ENCODE assay signal across 17 cellular contexts in the genomic region with DNA sequence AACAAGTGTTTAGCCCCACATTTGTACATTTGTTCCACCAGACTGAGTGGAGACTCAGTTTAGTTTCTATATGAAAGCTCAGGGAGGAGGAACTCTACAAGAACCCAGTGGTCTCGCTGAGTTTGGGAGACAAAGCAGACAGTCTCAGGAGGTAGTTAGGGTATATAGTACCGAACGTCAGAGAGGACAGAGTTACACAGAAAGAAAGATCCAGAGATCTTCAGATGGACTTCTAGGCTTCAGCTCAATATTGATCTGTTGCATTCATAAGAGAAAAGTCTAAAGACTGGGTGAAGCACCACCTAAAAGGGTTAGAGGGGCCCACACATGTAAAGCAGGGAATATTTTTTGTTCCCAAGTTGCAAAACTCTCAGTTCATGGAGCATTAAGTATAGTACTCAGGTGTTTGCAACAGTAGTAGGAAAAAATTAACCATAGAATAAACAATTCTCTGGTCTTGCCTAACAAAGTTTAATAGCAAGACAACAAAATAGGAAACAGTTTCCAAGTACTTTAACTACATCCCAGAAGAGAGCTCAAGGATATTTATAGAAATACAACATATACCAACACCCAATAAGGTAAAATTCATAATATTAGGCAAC. TPM values are rescaled to one million over a fixed set of nuclear protein-coding genes. Genes with fewer than 3 reads are reported as not detected.
DNase-seq lines count a peak whose midpoint lies in the region; ATAC-seq, FAIRE-seq and TF ChIP-seq lines count a peak whose summit lies in the region.
"Had no signal": no experiment of that assay in that cellular context is flagged by ENCODE, and none has a peak within 500 bp of the region (broad histone marks: within the 10 kb centered on the region; RNA-seq: fewer than 3 reads in every experiment).

No MANE protein-coding gene starts in this region.

- H3K27ac ChIP-seq in HCT116 (ENCODE audit: low read depth, low read length) (no peak overlapping the region), ascending aorta (peak overlapping the region; percentile 9 to 51), HepG2 (ENCODE audit: extremely low read length, insufficient read depth, low read length) (peak overlapping the region; percentile 88)

- in situ Hi-C loops in HepG2 (cut with HindIII; ENCODE audit: extremely low pct_ligation_motif_present, low pct_unique_long_range_greater_than_20kb): loop anchor here (25.0 kb wide), 1 partner anchor 1887 kb away; a partner anchor contains a TSS

- RAD21 ChIA-PET in HCT116 (lab: Charles Lee; ENCODE audit: low non-redundant PET in 1 of 2, low total read pairs in 2 of 2, uncharacterized antibody in 2 of 2, unreplicated experiment in 2 of 2): no interaction called here

- H3K4me3 ChIP-seq in HCT116 (replicated peaks in 1 of 2; ENCODE audit: low read depth in 1 of 2, low read length in 2 of 2) (no peak overlapping the region), ascending aorta (no peak overlapping the region), HepG2 (replicated peaks in 1 of 3; ENCODE audit: insufficient read depth in 1 of 3, low read depth in 2 of 3, low read length in 3 of 3) (peak overlapping the region; percentile 55 to 71 (median 63)), skeletal muscle satellite cell (ENCODE audit: low read length) (peak overlapping the region; percentile 79)
- H3K4me3 ChIP-seq: GM23338 had no signal

- TF ChIP-seq EP300 in HepG2 (IDR thresholded peaks at IDR 0.05; ENCODE audit: low read depth in 2 of 2, low read length in 2 of 2): peak in 1 of 2 experiments; percentile 98; a peak in 2 of 4 replicates
- peak; percentile 72; the same call in 1 of the 2 replicates for TF ChIP-seq EP300 in HepG2 (CRISPR knock-in tag; IDR thresholded peaks at IDR 0.05; ENCODE audit: borderline replicate concordance)

- no peak for ATAC-seq in HCT116
- peak; percentile 97 for ATAC-seq in HepG2
- no peak for ATAC-seq in GM21786 (IDR thresholded peaks at IDR 0.05; ENCODE audit: unreplicated experiment)
- ATAC-seq in GM19328 (IDR thresholded peaks at IDR 0.05; ENCODE audit: unreplicated experiment): no peak
- ATAC-seq: GM23338 had no signal

- H2AFZ ChIP-seq in HCT116 (ENCODE audit: low read depth, low read length, poor library complexity, severe bottlenecking) (no peak overlapping the region), HepG2 (ENCODE audit: low read length) (no peak overlapping the region)
- H2AFZ ChIP-seq: GM23338 had no signal

- no peak for TF ChIP-seq RAD21 in HCT116 (IDR thresholded peaks at IDR 0.05; ENCODE audit: low read depth)
- peak; percentile 29; the same call in 1 of the 2 replicates for TF ChIP-seq RAD21 in HepG2 (CRISPR knock-in tag; IDR thresholded peaks at IDR 0.05)

- DNase-seq in HCT116 (ENCODE audit: low read depth, low spot score) (no peak), ascending aorta (ENCODE audit: low spot score in 2 of 2) (no peak), HepG2 (ENCODE audit: low spot score) (peak; percentile 90), T-helper 2 cell (no peak), HK-2 (ENCODE audit: unreplicated experiment) (no peak)
- DNase-seq: activated naive CD4-positive, alpha-beta T cell; BE2C; caudate nucleus; naive B cell; Peyer's patch had no signal

- BruUV-seq in HCT116 (replicated peaks; lab: Mats Ljungman, UMichigan): no TSS peak
- TSS peak; percentile 1 for BruUV-seq in HepG2 (replicated peaks; lab: Mats Ljungman, UMichigan)

- H3K36me3 ChIP-seq in HCT116 (ENCODE audit: control insufficient read depth in 1 of 2, insufficient read depth in 2 of 2, low read length in 2 of 2) (no peaks in the 10 kb centered on the region), ascending aorta (no peaks in the 10 kb centered on the region), HepG2 (replicated peaks in 1 of 2; ENCODE audit: control insufficient read depth in 1 of 2, insufficient read depth in 2 of 2, low read length in 2 of 2) (peaks cover 3 to 24% of the 10 kb centered on the region in 2 experiments), skeletal muscle satellite cell (ENCODE audit: insufficient read depth, low read length) (peaks cover 31% of the 10 kb centered on the region)
- H3K36me3 ChIP-seq: BE2C, Peyer's patch had no signal

- H3K79me2 ChIP-seq in HCT116 (ENCODE audit: insufficient read depth, low read length) (peaks cover 16% of the 10 kb centered on the region; the same call in 1 of the 2 replicates), HepG2 (ENCODE audit: insufficient read depth, low read length) (peaks cover 98% of the 10 kb centered on the region)

- no peak for TF ChIP-seq POLR2A in HCT116 (IDR thresholded peaks at IDR 0.05; ENCODE audit: borderline replicate concordance, extremely low read depth, insufficient read depth, insufficient read length)
- 0 out of 4 replicates have a peak, but pooled peaks of 1 of the 2 experiments have one; percentile 53 for TF ChIP-seq POLR2A in HepG2 (IDR thresholded peaks at IDR 0.05; ENCODE audit: insufficient read depth in 1 of 2, low read depth in 2 of 2, low read length in 2 of 2)

- peak overlapping the region; percentile 29 for H3K4me2 ChIP-seq in HCT116 (ENCODE audit: low read length)
- H3K4me2 ChIP-seq in HepG2 (ENCODE audit: low read depth, low read length): peak overlapping the region; percentile 85
- H3K4me2 ChIP-seq in skeletal muscle satellite cell (ENCODE audit: low read length): peak overlapping the region; percentile 78
- H3K4me2 ChIP-seq: GM23338 had no signal

- H4K20me1 ChIP-seq in HCT116 (ENCODE audit: insufficient read depth) (no peaks in the 10 kb centered on the region), HepG2 (ENCODE audit: insufficient read depth, low read length) (no peaks in the 10 kb centered on the region)

- POLR2A ChIA-PET in HCT116 (lab: Charles Lee) (no interaction called here), HepG2 (lab: Yijun Ruan, JAX) (interaction anchor here (0.8 to 4.0 kb wide), 18 partner anchors 9 to 50 kb away, joined by 3 to 44 read pairs (median 7); no protein-coding TSS in a partner anchor)

- CTCF ChIA-PET in HCT116 (lab: Charles Lee): interaction anchor here (2.2 to 4.0 kb wide), 2 partner anchors 31 to 50 kb away, joined by 10 to 27 read pairs; no protein-coding TSS in a partner anchor
- CTCF ChIA-PET in HepG2 (lab: Yijun Ruan, JAX; ENCODE audit: low intra/inter-chr PET ratio, low total read pairs): interaction anchor here (1.5 kb wide), 1 partner anchor 9 kb away, joined by 6 read pairs; no protein-coding TSS in a partner anchor

- H3K9me3 ChIP-seq in HCT116 (ENCODE audit: control insufficient read depth in 1 of 2, insufficient read depth in 1 of 2, low read depth in 1 of 2, low read length in 2 of 2) (no peaks in the 10 kb centered on the region), ascending aorta (no peaks in the 10 kb centered on the region), HepG2 (ENCODE audit: low read length) (no peaks in the 10 kb centered on the region), skeletal muscle satellite cell (replicated peaks; ENCODE audit: low read length) (no peaks in the 10 kb centered on the region)
- H3K9me3 ChIP-seq: BE2C, Peyer's patch had no signal

- H3K4me1 ChIP-seq in HCT116 (ENCODE audit: control insufficient read depth in 1 of 2, insufficient read depth in 2 of 2, low read length in 2 of 2) (peaks cover 43 to 87% of the 10 kb centered on the region in 2 experiments), ascending aorta (no peaks in the 10 kb centered on the region), HepG2 (ENCODE audit: insufficient read depth, low read length) (peaks cover 79% of the 10 kb centered on the region), skeletal muscle satellite cell (ENCODE audit: control insufficient read depth, insufficient read depth, low read length) (peaks cover 68% of the 10 kb centered on the region)
- H3K4me1 ChIP-seq: BE2C had no signal

- WGBS in HepG2 (ENCODE audit: low lambda C conversion rate): 2% methylated on average over 3 of the region's 3 CpGs

- FAIRE-seq in HepG2 (lab: Jason Lieb, UNC): peak; percentile 21
- FAIRE-seq: GM12892, GM19239 had no signal

- H3K9ac ChIP-seq in HCT116 (ENCODE audit: low read length) (no peak overlapping the region), HepG2 (ENCODE audit: insufficient read depth, low read depth, low read length) (peak overlapping the region; percentile 80), skeletal muscle satellite cell (ENCODE audit: low read depth, low read length) (peak overlapping the region; percentile 67)

- H3K27me3 ChIP-seq in HCT116 (ENCODE audit: insufficient read depth, low read length) (no peaks in the 10 kb centered on the region), ascending aorta (no peaks in the 10 kb centered on the region), HepG2 (ENCODE audit: control insufficient read depth in 1 of 2, insufficient read depth in 2 of 2, low read length in 2 of 2) (no peaks in the 10 kb centered on the region), skeletal muscle satellite cell (ENCODE audit: control insufficient read depth, insufficient read depth, low read length) (no peaks in the 10 kb centered on the region)
- H3K27me3 ChIP-seq: BE2C, Peyer's patch had no signal

- intact Hi-C loops in HCT116 (cut with micrococcal nuclease): no loop called here
- intact Hi-C loops in ascending aorta (cut with DNase I): no loop called here
- intact Hi-C loops in HepG2 (cut with micrococcal nuclease; ENCODE audit: unreplicated experiment): loop anchor here (1.0 to 2.0 kb wide), 4 partner anchors 9 to 49 kb away; no protein-coding TSS in a partner anchor

- TF ChIP-seq CTCF in HCT116 (IDR thresholded peaks at IDR 0.05 in 2 of 3, conservative IDR thresholded peaks at IDR 0.05 in 1 of 3; ENCODE audit: borderline replicate concordance in 1 of 3, insufficient read depth in 1 of 3, low read depth in 2 of 3, low read length in 2 of 3): no peak
- TF ChIP-seq CTCF in ascending aorta (IDR thresholded peaks at IDR 0.05): no peak
- TF ChIP-seq CTCF in HepG2 (CRISPR knock-in tag; IDR thresholded peaks at IDR 0.05): no peak

- no peaks in the 10 kb centered on the region for H3K9me2 ChIP-seq in HCT116 (ENCODE audit: insufficient read depth)

RNA-seq across cellular contexts. Expression of a gene that starts 4.2 kb away (rescaled TPM):
- total RNA-seq in HCT116 (2021; ENCODE audit: unreplicated experiment) (29.1 TPM), ascending aorta (85.6 TPM), HepG2 (2016; rRNA removed; fragmentation: Illumina TruSeq; extraction: Trizol) (161 and 301 TPM in 2 replicates)
- polyA plus RNA-seq in HCT116 (2012): 6.9 and 8.7 TPM in 2 replicates
- total RNA-seq in HepG2 (2016; cell fraction: cytosol; rRNA removed; fragmentation: Illumina TruSeq; extraction: Trizol; ENCODE audit: low read depth): 38.3 and 39.3 TPM in 2 replicates
- total RNA-seq in HepG2 (2016; cell fraction: insoluble cytoplasmic fraction; rRNA removed; fragmentation: Illumina TruSeq; extraction: Trizol): 172 and 272 TPM in 2 replicates
- total RNA-seq in HepG2 (2016; cell fraction: membrane; rRNA removed; fragmentation: Illumina TruSeq; extraction: Trizol): 52.0 and 70.0 TPM in 2 replicates
- total RNA-seq in HepG2 (2016; cell fraction: nucleus; rRNA removed; fragmentation: Illumina TruSeq; extraction: Trizol): 317 and 356 TPM in 2 replicates
- 404 and 436 TPM in 2 replicates for polyA plus RNA-seq in HepG2 (2011; rRNA removed)
- polyA plus RNA-seq in HepG2 (2011; cell fraction: cytosol; rRNA removed): 141 and 281 TPM in 2 replicates
- 59.5 and 99.9 TPM in 2 replicates for polyA plus RNA-seq in HepG2 (2011; cell fraction: nucleus; rRNA removed)
- 778 and 1,175 TPM in 2 replicates for polyA plus RNA-seq in HepG2 (2012)
- 23.5 and 25.5 TPM in 2 replicates for polyA plus RNA-seq in HepG2 (2016; cell fraction: cytosol; fragmentation: Illumina TruSeq; extraction: Trizol; ENCODE audit: low read depth)
- polyA plus RNA-seq in HepG2 (2016; cell fraction: insoluble cytoplasmic fraction; fragmentation: Illumina TruSeq; extraction: Trizol; ENCODE audit: low read depth): 122 TPM in 2 replicates
- polyA plus RNA-seq in HepG2 (2016; cell fraction: membrane; fragmentation: Illumina TruSeq; extraction: Trizol; ENCODE audit: low read depth): 32.9 and 33.4 TPM in 2 replicates
- 310 and 322 TPM in 2 replicates for polyA plus RNA-seq in HepG2 (2016; cell fraction: nucleus; fragmentation: Illumina TruSeq; extraction: Trizol; ENCODE audit: insufficient read depth, low read depth)
- polyA minus RNA-seq in HepG2 (2011; rRNA and poly(A)+ RNA removed; ENCODE audit: low replicate concordance): 28.8 and 207 TPM in 2 replicates
- 198 and 296 TPM in 2 replicates for polyA minus RNA-seq in HepG2 (2011; cell fraction: cytosol; rRNA and poly(A)+ RNA removed)
- polyA minus RNA-seq in HepG2 (2011; cell fraction: nucleus; rRNA and poly(A)+ RNA removed): 460 and 590 TPM in 2 replicates
- total RNA-seq in skeletal muscle satellite cell (2012; rRNA removed): 304 and 327 TPM in 2 replicates
- total RNA-seq: activated CD8-positive, alpha-beta memory T cell treated with anti-CD3 and anti-CD28 coated beads for 36 hours had no signal

Comparison
In these comparisons a context has a peak if more than half of its experiments do, and no peak if none do; other contexts are left out.
1. H3K4me2 ChIP-seq: peak in every context shown above with its lines; median percentile 85 in HepG2; 78 in skeletal muscle satellite cell; 29 in HCT116.
2. H3K4me3 ChIP-seq: peak in HepG2 (3 of 3) and skeletal muscle satellite cell (single experiment); none in HCT116 (0 of 2) and ascending aorta (0 of 2).